In the genomic region with DNA sequence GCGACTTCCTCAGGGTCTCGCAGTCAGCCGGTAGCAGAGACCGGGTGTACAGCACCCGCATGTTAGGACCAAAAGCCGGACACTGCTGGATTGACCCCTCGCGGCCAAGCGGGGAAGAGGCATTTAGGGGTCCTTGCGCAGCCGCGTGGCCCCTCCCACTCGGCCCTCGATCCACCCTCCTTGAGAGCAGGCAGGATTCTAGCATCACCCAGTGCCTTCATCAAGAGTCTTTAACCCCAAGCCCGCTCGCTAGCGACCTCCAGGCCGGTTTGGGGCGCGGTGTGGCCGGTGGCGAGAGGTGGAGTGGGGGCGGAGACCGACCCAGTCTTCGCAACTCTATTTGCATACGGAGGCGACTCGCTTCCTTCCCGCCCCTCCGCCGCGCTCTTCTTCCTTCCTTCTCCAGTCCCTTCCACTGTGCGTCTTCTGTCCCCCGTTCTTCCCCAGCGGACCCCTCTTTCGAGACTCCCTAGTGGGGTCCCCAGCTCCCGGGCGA, we compare ENCODE assay signal across 8 cellular contexts. TPM values are rescaled to one million over a fixed set of nuclear protein-coding genes. Genes with fewer than 3 reads are reported as not detected.
A peak's percentile ranks its signal among the peaks of the same experiment; 100 is the strongest.
DNase-seq lines count a peak whose midpoint lies in the region; ATAC-seq and TF ChIP-seq lines count a peak whose summit lies in the region.

Gene ST6GAL1, plus strand, starts transcription at position 384 of the 496 bp plus-strand sequence. CDS start 112,178 bp downstream, outside the sequence.

- peak within 1 kb of the TSS; percentile 97 for H3K27ac Mint-ChIP-seq in neural crest cell (ENCODE audit: unreplicated experiment)

- DNase-seq in RPMI8226: peak; percentile 69
- DNase-seq in activated effector memory CD4-positive, alpha-beta T cell treated with anti-CD3 and anti-CD28 coated beads, Interleukin-2, amount 50 U/mL, for 16 hours: peak; percentile 88
- peak; percentile 25 to 50 for DNase-seq in foreskin keratinocyte
- DNase-seq in neural crest cell (ENCODE audit: low read depth, low spot score): peak; percentile 57

- peak within 1 kb of the TSS; percentile 98 for H3K4me3 Mint-ChIP-seq in neural crest cell

- peaks cover 0 to 3% (median 0%) of the 10 kb centered on the region in 5 donors for H3K9me3 ChIP-seq in subcutaneous abdominal adipose tissue (ENCODE audit: control insufficient read depth in 5 of 5, low read length in 5 of 5)

- no peaks in the 10 kb centered on the region for H3K27me3 ChIP-seq in ACC112 (ENCODE audit: insufficient read depth, low read length)
- no peaks in the 10 kb centered on the region for H3K27me3 ChIP-seq in foreskin keratinocyte
- peaks cover 0 to 6% (median 0%) of the 10 kb centered on the region in 5 donors for H3K27me3 ChIP-seq in subcutaneous abdominal adipose tissue (ENCODE audit: control insufficient read depth in 5 of 5, insufficient read depth in 4 of 5, low read length in 5 of 5)

- H3K27me3 Mint-ChIP-seq in neural crest cell (ENCODE audit: low read depth): peaks cover 31% of the 10 kb centered on the region

- peaks cover 8% of the 10 kb centered on the region for H3K4me1 ChIP-seq in ACC112 (ENCODE audit: control insufficient read depth, insufficient read depth, low read length, unreplicated experiment)
- peaks cover 9% of the 10 kb centered on the region for H3K4me1 ChIP-seq in foreskin keratinocyte
- peaks cover 0 to 49% (median 34%) of the 10 kb centered on the region in 5 donors for H3K4me1 ChIP-seq in subcutaneous abdominal adipose tissue (ENCODE audit: control insufficient read depth in 5 of 5, insufficient read depth in 5 of 5, low read length in 5 of 5)

- peak; percentile 57 for ATAC-seq in GM18907 (IDR thresholded peaks at IDR 0.05; ENCODE audit: unreplicated experiment)
- ATAC-seq in HG03139 (IDR thresholded peaks at IDR 0.05; ENCODE audit: unreplicated experiment): peak; percentile 52
- peak; percentile 52 for ATAC-seq in foreskin keratinocyte

- H2AFZ ChIP-seq in ACC112 (ENCODE audit: low read length, unreplicated experiment): peak within 1 kb of the TSS; percentile 44

- H3K27ac ChIP-seq in ACC112 (ENCODE audit: low read depth, low read length): no peak within 1 kb of the TSS
- H3K27ac ChIP-seq in foreskin keratinocyte: no peak within 1 kb of the TSS
- peak within 1 kb of the TSS; percentile 71 for H3K27ac ChIP-seq in subcutaneous abdominal adipose tissue (ENCODE audit: low read depth, low read length)

- no peaks in the 10 kb centered on the region for H3K79me2 ChIP-seq in ACC112 (ENCODE audit: control insufficient read depth, insufficient read depth, low read length, unreplicated experiment)

- peak within 1 kb of the TSS in 4 of 5 donors; percentile 14 to 76 (median 68) for H3K9ac ChIP-seq in subcutaneous abdominal adipose tissue (ENCODE audit: low read length in 5 of 5)

- H3K4me3 ChIP-seq in ACC112 (ENCODE audit: low read depth, low read length) (peak within 1 kb of the TSS; percentile 84), subcutaneous abdominal adipose tissue (ENCODE audit: low read depth in 1 of 5, low read length in 5 of 5) (peak within 1 kb of the TSS; percentile 71 to 83 (median 79))

- TF ChIP-seq CTCF in foreskin keratinocyte (conservative IDR thresholded peaks at IDR 0.05): peak; percentile 31
- no peak for TF ChIP-seq CTCF in neural crest cell (conservative IDR thresholded peaks at IDR 0.05)

- peaks cover 1% of the 10 kb centered on the region for H3K9me3 Mint-ChIP-seq in neural crest cell

- H3K36me3 ChIP-seq in ACC112 (ENCODE audit: insufficient read depth, low read length) (no peaks in the 10 kb centered on the region), subcutaneous abdominal adipose tissue (ENCODE audit: control insufficient read depth in 5 of 5, insufficient read depth in 5 of 5, low read length in 5 of 5) (no peaks in the 10 kb centered on the region)

- H3K36me3 Mint-ChIP-seq in neural crest cell (ENCODE audit: low read depth): peaks cover 9% of the 10 kb centered on the region

- H3K4me1 Mint-ChIP-seq in neural crest cell: peaks cover 41% of the 10 kb centered on the region

RNA-seq across cellular contexts. Expression of gene ST6GAL1, which starts in this region (rescaled TPM):
- total RNA-seq in foreskin keratinocyte (8.4 and 10.4 TPM in 2 replicates), neural crest cell (32.6 and 35.1 TPM in 2 replicates)
- polyA plus RNA-seq in foreskin keratinocyte: 4.4 and 5.3 TPM in 2 replicates

Comparison
In these comparisons a context has a peak if more than half of its experiments do, and no peak if none do; other contexts are left out.
1. DNase-seq: peak in every context shown above with its lines; median percentile 88 in activated effector memory CD4-positive, alpha-beta T cell treated with anti-CD3 and anti-CD28 coated beads, Interleukin-2, amount 50 U/mL, for 16 hours; 69 in RPMI8226; 57 in neural crest cell; 38 in foreskin keratinocyte.